1 cellular context compared by ENCODE assay signal in genomic region chr13:49439609-49440008, GRCh38.
TF ChIP-seq lines count a peak whose summit lies in the region.

No MANE protein-coding gene starts in this region.

TF ChIP-seq in GM12878, 131 proteins besides CTCF, POLR2A, EP300 and RAD21 (continued from another document):
- TF ChIP-seq E4F1 (IDR thresholded peaks at IDR 0.05; ENCODE audit: borderline replicate concordance, partially characterized antibody): no peak
- no peak for TF ChIP-seq PML (IDR thresholded peaks at IDR 0.05; ENCODE audit: low read length)
- 0 out of 2 replicates have a peak, but pooled peaks have one; percentile 33 for TF ChIP-seq ATF7 (IDR thresholded peaks at IDR 0.05; ENCODE audit: low read depth)
- TF ChIP-seq, protein P1, sequence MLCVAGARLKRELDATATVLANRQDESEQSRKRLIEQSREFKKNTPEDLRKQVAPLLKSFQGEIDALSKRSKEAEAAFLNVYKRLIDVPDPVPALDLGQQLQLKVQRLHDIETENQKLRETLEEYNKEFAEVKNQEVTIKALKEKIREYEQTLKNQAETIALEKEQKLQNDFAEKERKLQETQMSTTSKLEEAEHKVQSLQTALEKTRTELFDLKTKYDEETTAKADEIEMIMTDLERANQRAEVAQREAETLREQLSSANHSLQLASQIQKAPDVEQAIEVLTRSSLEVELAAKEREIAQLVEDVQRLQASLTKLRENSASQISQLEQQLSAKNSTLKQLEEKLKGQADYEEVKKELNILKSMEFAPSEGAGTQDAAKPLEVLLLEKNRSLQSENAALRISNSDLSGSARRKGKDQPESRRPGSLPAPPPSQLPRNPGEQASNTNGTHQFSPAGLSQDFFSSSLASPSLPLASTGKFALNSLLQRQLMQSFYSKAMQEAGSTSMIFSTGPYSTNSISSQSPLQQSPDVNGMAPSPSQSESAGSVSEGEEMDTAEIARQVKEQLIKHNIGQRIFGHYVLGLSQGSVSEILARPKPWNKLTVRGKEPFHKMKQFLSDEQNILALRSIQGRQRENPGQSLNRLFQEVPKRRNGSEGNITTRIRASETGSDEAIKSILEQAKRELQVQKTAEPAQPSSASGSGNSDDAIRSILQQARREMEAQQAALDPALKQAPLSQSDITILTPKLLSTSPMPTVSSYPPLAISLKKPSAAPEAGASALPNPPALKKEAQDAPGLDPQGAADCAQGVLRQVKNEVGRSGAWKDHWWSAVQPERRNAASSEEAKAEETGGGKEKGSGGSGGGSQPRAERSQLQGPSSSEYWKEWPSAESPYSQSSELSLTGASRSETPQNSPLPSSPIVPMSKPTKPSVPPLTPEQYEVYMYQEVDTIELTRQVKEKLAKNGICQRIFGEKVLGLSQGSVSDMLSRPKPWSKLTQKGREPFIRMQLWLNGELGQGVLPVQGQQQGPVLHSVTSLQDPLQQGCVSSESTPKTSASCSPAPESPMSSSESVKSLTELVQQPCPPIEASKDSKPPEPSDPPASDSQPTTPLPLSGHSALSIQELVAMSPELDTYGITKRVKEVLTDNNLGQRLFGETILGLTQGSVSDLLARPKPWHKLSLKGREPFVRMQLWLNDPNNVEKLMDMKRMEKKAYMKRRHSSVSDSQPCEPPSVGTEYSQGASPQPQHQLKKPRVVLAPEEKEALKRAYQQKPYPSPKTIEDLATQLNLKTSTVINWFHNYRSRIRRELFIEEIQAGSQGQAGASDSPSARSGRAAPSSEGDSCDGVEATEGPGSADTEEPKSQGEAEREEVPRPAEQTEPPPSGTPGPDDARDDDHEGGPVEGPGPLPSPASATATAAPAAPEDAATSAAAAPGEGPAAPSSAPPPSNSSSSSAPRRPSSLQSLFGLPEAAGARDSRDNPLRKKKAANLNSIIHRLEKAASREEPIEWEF (IDR thresholded peaks at IDR 0.05; ENCODE audit: insufficient replicate concordance, low read depth, low read length): no peak
- no peak for TF ChIP-seq BACH1 (IDR thresholded peaks at IDR 0.05; ENCODE audit: borderline replicate concordance)
- no peak for TF ChIP-seq MYB (IDR thresholded peaks at IDR 0.05; ENCODE audit: borderline replicate concordance, low read depth, low read length)
- TF ChIP-seq SMARCA5 (IDR thresholded peaks at IDR 0.05): no peak
- no peak for TF ChIP-seq BRCA1 (IDR thresholded peaks at IDR 0.05; ENCODE audit: low read depth, low read length)
- no peak for TF ChIP-seq SPI1 (IDR thresholded peaks at IDR 0.05; ENCODE audit: borderline replicate concordance, insufficient read depth, low read depth, low read length)
- TF ChIP-seq CHD2 (IDR thresholded peaks at IDR 0.05; ENCODE audit: borderline replicate concordance, low read depth, low read length): no peak
- no peak for TF ChIP-seq IKZF1 (conservative IDR thresholded peaks at IDR 0.05)
- TF ChIP-seq JUND (IDR thresholded peaks at IDR 0.05; ENCODE audit: low read depth, low read length): no peak
- TF ChIP-seq GABPA (IDR thresholded peaks at IDR 0.05; ENCODE audit: low read depth): no peak
- TF ChIP-seq PRDM15 (CRISPR knock-in tag; IDR thresholded peaks at IDR 0.05): no peak
- TF ChIP-seq CBX5 (IDR thresholded peaks at IDR 0.05; ENCODE audit: low read depth): no peak
- TF ChIP-seq ZNF207 (IDR thresholded peaks at IDR 0.05; ENCODE audit: borderline replicate concordance): no peak
- no peak for TF ChIP-seq MTA2 (IDR thresholded peaks at IDR 0.05; ENCODE audit: low read depth)
- TF ChIP-seq YY1 (IDR thresholded peaks at IDR 0.05; ENCODE audit: low read depth, low read length): no peak
- TF ChIP-seq, protein P2, sequence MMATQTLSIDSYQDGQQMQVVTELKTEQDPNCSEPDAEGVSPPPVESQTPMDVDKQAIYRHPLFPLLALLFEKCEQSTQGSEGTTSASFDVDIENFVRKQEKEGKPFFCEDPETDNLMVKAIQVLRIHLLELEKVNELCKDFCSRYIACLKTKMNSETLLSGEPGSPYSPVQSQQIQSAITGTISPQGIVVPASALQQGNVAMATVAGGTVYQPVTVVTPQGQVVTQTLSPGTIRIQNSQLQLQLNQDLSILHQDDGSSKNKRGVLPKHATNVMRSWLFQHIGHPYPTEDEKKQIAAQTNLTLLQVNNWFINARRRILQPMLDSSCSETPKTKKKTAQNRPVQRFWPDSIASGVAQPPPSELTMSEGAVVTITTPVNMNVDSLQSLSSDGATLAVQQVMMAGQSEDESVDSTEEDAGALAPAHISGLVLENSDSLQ (IDR thresholded peaks at IDR 0.05): peak; percentile 84
- no peak for TF ChIP-seq ZBTB40 (IDR thresholded peaks at IDR 0.05; ENCODE audit: borderline replicate concordance)
- TF ChIP-seq SMAD5 (IDR thresholded peaks at IDR 0.05; ENCODE audit: low read depth): no peak
- peak; percentile 58; the same call in 1 of the 3 replicates for TF ChIP-seq POU2F2 (IDR thresholded peaks at IDR 0.05; ENCODE audit: borderline replicate concordance, low read depth, low read length)
- TF ChIP-seq USF2 (IDR thresholded peaks at IDR 0.05; ENCODE audit: borderline replicate concordance, low read depth, low read length): no peak
- no peak for TF ChIP-seq NRF1 (conservative IDR thresholded peaks at IDR 0.05; ENCODE audit: low read depth, low read length)
- TF ChIP-seq, protein P3, sequence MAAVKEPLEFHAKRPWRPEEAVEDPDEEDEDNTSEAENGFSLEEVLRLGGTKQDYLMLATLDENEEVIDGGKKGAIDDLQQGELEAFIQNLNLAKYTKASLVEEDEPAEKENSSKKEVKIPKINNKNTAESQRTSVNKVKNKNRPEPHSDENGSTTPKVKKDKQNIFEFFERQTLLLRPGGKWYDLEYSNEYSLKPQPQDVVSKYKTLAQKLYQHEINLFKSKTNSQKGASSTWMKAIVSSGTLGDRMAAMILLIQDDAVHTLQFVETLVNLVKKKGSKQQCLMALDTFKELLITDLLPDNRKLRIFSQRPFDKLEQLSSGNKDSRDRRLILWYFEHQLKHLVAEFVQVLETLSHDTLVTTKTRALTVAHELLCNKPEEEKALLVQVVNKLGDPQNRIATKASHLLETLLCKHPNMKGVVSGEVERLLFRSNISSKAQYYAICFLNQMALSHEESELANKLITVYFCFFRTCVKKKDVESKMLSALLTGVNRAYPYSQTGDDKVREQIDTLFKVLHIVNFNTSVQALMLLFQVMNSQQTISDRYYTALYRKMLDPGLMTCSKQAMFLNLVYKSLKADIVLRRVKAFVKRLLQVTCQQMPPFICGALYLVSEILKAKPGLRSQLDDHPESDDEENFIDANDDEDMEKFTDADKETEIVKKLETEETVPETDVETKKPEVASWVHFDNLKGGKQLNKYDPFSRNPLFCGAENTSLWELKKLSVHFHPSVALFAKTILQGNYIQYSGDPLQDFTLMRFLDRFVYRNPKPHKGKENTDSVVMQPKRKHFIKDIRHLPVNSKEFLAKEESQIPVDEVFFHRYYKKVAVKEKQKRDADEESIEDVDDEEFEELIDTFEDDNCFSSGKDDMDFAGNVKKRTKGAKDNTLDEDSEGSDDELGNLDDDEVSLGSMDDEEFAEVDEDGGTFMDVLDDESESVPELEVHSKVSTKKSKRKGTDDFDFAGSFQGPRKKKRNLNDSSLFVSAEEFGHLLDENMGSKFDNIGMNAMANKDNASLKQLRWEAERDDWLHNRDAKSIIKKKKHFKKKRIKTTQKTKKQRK (IDR thresholded peaks at IDR 0.05; ENCODE audit: low read depth, low read length): no peak
- TF ChIP-seq ZNF274 (IDR thresholded peaks at IDR 0.05; ENCODE audit: insufficient read depth, insufficient read length): no peak
- no peak for TF ChIP-seq RELB (IDR thresholded peaks at IDR 0.05; ENCODE audit: low read depth)
- TF ChIP-seq KDM1A (IDR thresholded peaks at IDR 0.05; ENCODE audit: borderline replicate concordance): no peak
